In the genomic region with DNA sequence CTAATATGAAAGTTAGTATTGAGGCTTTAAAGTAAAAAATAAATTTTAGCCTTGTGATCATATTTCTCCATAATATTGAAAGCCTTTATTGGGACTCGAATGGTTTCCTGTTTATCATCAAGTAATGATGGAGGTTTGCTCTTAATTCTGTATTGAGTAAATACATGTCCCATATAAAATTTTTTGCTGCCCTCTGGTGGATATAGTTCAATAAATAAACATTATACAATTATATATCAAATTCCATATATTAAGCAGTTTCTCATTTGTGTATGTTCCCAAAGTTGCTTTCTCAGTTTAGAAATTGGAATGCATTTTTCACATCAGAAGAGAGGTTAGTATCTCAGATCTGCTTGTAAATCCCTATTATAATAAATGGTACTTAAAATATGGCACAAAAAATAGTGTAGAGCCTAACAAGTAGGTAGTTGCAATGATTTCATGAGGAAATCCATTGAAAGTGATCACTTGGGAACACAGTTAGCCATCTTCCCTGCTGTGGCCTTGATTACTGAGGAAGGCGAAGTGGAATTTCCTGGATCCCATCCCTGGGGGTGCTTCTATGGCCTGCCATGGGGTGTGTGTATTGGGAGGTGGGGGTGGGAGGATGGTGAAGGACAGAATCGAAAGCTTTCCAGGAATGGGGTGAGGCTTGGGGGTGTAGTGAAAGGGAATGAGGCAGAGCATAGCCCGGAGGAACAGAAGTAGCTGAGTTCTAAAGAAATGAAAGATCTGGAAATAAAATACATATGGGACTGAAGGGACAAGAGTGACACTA, we compare ENCODE assay signal across 1 cellular context.
TF ChIP-seq lines count a peak whose summit lies in the region.

No MANE protein-coding gene starts in this region.

TF ChIP-seq in IMR-90, 13 proteins besides CTCF, POLR2A, EP300 and RAD21:
- TF ChIP-seq SMC3 (IDR thresholded peaks at IDR 0.05; ENCODE audit: low read depth, low read length) (peak; percentile 57), RFX5 (IDR thresholded peaks at IDR 0.05; ENCODE audit: low read depth, low read length) (no peak)
